ENCODE assay signal across 8 cellular contexts in genomic region chr3:18295171-18295920, GRCh38.
DNase-seq lines count a peak whose midpoint lies in the region; ATAC-seq and TF ChIP-seq lines count a peak whose summit lies in the region.

No MANE protein-coding gene starts in this region.

- TF ChIP-seq CTCF in KMS-11 (conservative IDR thresholded peaks at IDR 0.05; ENCODE audit: low read depth, low read length), result peak; percentile 37; the same call in 1 of the 2 replicates
- TF ChIP-seq CTCF in transverse colon (IDR thresholded peaks at IDR 0.05), result peak in 4 of 5 experiments; percentile 14 to 40 (median 26)

- 66% methylated on average over 2 of the region's 2 CpGs; no CpG with 5 or more reads in 1 of the 2 donors for WGBS in transverse colon (ENCODE audit: low coverage in 1 of 2), 2 donors

- H3K36me3 ChIP-seq in HAP-1 (replicated peaks) (no peaks in the 10 kb centered on the region), KMS-11 (ENCODE audit: insufficient read depth) (no peaks in the 10 kb centered on the region), transverse colon (no peaks in the 10 kb centered on the region)

- no peak for TF ChIP-seq EP300 in transverse colon (IDR thresholded peaks at IDR 0.05; ENCODE audit: low read depth)

- ATAC-seq in Right ventricle myocardium inferior, result peak; percentile 88

- H3K4me1 ChIP-seq in HAP-1 (peaks cover 10% of the 10 kb centered on the region), KMS-11 (ENCODE audit: low read depth, poor library complexity, severe bottlenecking) (no peaks in the 10 kb centered on the region), transverse colon (no peaks in the 10 kb centered on the region)

- no peak for DNase-seq in Right ventricle myocardium inferior (ENCODE audit: missing footprints)
- DNase-seq in cardiac septum (ENCODE audit: low spot score), result no peak
- peak; percentile 79 to 88 for DNase-seq in HAP-1 (ENCODE audit: low spot score in 2 of 2)
- DNase-seq in activated CD4-positive, alpha-beta memory T cell treated with anti-CD3 and anti-CD28 coated beads for 36 hours, result peak; percentile 53
- DNase-seq in islet precursor cell, result peak; percentile 94
- DNase-seq in transverse colon, result peak; percentile 53
- DNase-seq in NCI-H345 treated with DMSO at 0.1 percent for 48 hours (lab: John Stamatoyannopoulos, UW; ENCODE audit: unreplicated experiment), result no peak

- H3K4me1 Mint-ChIP-seq in activated CD4-positive, alpha-beta memory T cell treated with anti-CD3 and anti-CD28 coated beads for 36 hours (ENCODE audit: low read depth), result no peaks in the 10 kb centered on the region

- peaks cover 18% of the 10 kb centered on the region for H3K9me3 Mint-ChIP-seq in activated CD4-positive, alpha-beta memory T cell treated with anti-CD3 and anti-CD28 coated beads for 36 hours

- H3K36me3 Mint-ChIP-seq in activated CD4-positive, alpha-beta memory T cell treated with anti-CD3 and anti-CD28 coated beads for 36 hours, result peaks cover 6% of the 10 kb centered on the region

- H4K20me1 ChIP-seq in KMS-11 (ENCODE audit: insufficient read depth), result no peaks in the 10 kb centered on the region

- CTCF ChIA-PET in activated CD4-positive, alpha-beta memory T cell treated with anti-CD3 and anti-CD28 coated beads for 36 hours (lab: Charles Lee), result interaction anchor here (0.8 to 0.9 kb wide), 2 partner anchors 14 to 321 kb away, joined by 3 read pairs; no protein-coding TSS in a partner anchor

- no peak overlapping the region for H3K27ac ChIP-seq in KMS-11
- H3K27ac ChIP-seq in transverse colon, result no peak overlapping the region

- no peak for TF ChIP-seq POLR2A in transverse colon (IDR thresholded peaks at IDR 0.05)

- in situ Hi-C loops in HAP-1 (cut with MboI; ENCODE audit: low sequenced_read_pairs) (loop anchor here (25.0 kb wide), 1 partner anchor 408 kb away; no protein-coding TSS in a partner anchor), transverse colon (cut with MboI; ENCODE audit: low pct_ligation_motif_present in 1 of 4, low pct_unique_long_range_greater_than_20kb in 1 of 4, low sequenced_read_pairs in 3 of 4) (no loop called here)

- H3K4me3 ChIP-seq in HAP-1, result no peak overlapping the region
- no peak overlapping the region for H3K4me3 ChIP-seq in KMS-11 (IDR thresholded peaks at IDR 0.05; ENCODE audit: insufficient read depth, low read depth, low read length)
- H3K4me3 ChIP-seq in transverse colon, result no peak overlapping the region

- H2AFZ ChIP-seq in KMS-11 (ENCODE audit: low read depth), result no peak overlapping the region

- H3K79me2 ChIP-seq in KMS-11 (ENCODE audit: insufficient read depth, low read depth), result no peaks in the 10 kb centered on the region

- peaks cover 2% of the 10 kb centered on the region for H3K27me3 Mint-ChIP-seq in activated CD4-positive, alpha-beta memory T cell treated with anti-CD3 and anti-CD28 coated beads for 36 hours

- H3K9me3 ChIP-seq in HAP-1 (no peaks in the 10 kb centered on the region; the same call in 1 of the 2 replicates), transverse colon (peaks cover 4 to 11% of the 10 kb centered on the region in 2 donors)

- H3K27me3 ChIP-seq in HAP-1 (ENCODE audit: low read depth) (no peaks in the 10 kb centered on the region), KMS-11 (ENCODE audit: insufficient read depth, low read depth) (no peaks in the 10 kb centered on the region), transverse colon (no peaks in the 10 kb centered on the region)

- no peak overlapping the region for H3K9ac ChIP-seq in KMS-11

- no peak overlapping the region for H3K4me2 ChIP-seq in KMS-11

- no peak overlapping the region for H3K4me3 Mint-ChIP-seq in activated CD4-positive, alpha-beta memory T cell treated with anti-CD3 and anti-CD28 coated beads for 36 hours

- no peak overlapping the region for H3K27ac Mint-ChIP-seq in activated CD4-positive, alpha-beta memory T cell treated with anti-CD3 and anti-CD28 coated beads for 36 hours

- POLR2A ChIA-PET in activated CD4-positive, alpha-beta memory T cell treated with anti-CD3 and anti-CD28 coated beads for 36 hours (lab: Charles Lee), result no interaction called here

- intact Hi-C loops in Right ventricle myocardium inferior (cut with DNase I) (no loop called here), cardiac septum (cut with DNase I) (loop anchor here (10.0 kb wide), 1 partner anchor 321 kb away; no protein-coding TSS in a partner anchor), transverse colon (cut with DNase I; ENCODE audit: low total_unique reads) (no loop called here)
- intact Hi-C loops in activated CD4-positive, alpha-beta memory T cell treated with anti-CD3 and anti-CD28 coated beads for 36 hours (cut with micrococcal nuclease), result no loop called here

Comparison
In these comparisons a context has a peak if more than half of its experiments do, and no peak if none do; other contexts are left out.
1. DNase-seq: peak in HAP-1 (2 of 2), activated CD4-positive, alpha-beta memory T cell treated with anti-CD3 and anti-CD28 coated beads for 36 hours (single experiment), islet precursor cell (single experiment) and transverse colon (single experiment); none in Right ventricle myocardium inferior (single experiment), cardiac septum (single experiment) and NCI-H345 treated with DMSO at 0.1 percent for 48 hours (single experiment).